Comparison of ENCODE assay signal across 8 cellular contexts in genomic region chr20:20713244-20713765, GRCh38. TPM values are rescaled to one million over a fixed set of nuclear protein-coding genes. Genes with fewer than 3 reads are reported as not detected.
DNase-seq lines count a peak whose midpoint lies in the region; ATAC-seq and TF ChIP-seq lines count a peak whose summit lies in the region.

No MANE protein-coding gene starts in this region.

- peak overlapping the region; percentile 76 for H3K4me2 ChIP-seq in parathyroid adenoma (ENCODE audit: low read length)

- no peak overlapping the region for H3K9ac ChIP-seq in parathyroid adenoma

- H2AFZ ChIP-seq in parathyroid adenoma, result peak overlapping the region; percentile 100

- H3K4me3 ChIP-seq in GM12864 (ENCODE audit: low read depth, low read length) (peak overlapping the region; percentile 96), esophagus squamous epithelium (peak overlapping the region; percentile 79 to 98 (median 96)), parathyroid adenoma (ENCODE audit: low read depth, low read length) (peak overlapping the region; percentile 69)

- ATAC-seq in HG03342 (IDR thresholded peaks at IDR 0.05; ENCODE audit: unreplicated experiment) (no peak), GM18873 (IDR thresholded peaks at IDR 0.05; ENCODE audit: low FRiP score, unreplicated experiment) (no peak)

- H3K36me3 ChIP-seq in esophagus squamous epithelium (no peaks in the 10 kb centered on the region), parathyroid adenoma (ENCODE audit: control insufficient read depth, insufficient read depth, low read length) (no peaks in the 10 kb centered on the region)

- DNase-seq in GM12864 (ENCODE audit: low read depth) (no peak), RPMI7951 (ENCODE audit: low read depth) (peak; percentile 36), esophagus squamous epithelium (lab: John Stamatoyannopoulos, UW) (no peak), DMS153 treated with DMSO at 0.1 percent for 48 hours (lab: John Stamatoyannopoulos, UW; ENCODE audit: unreplicated experiment) (no peak), occipital lobe (lab: John Stamatoyannopoulos, UW) (no peak)

- H3K27me3 ChIP-seq in esophagus squamous epithelium, result no peaks in the 10 kb centered on the region
- no peaks in the 10 kb centered on the region for H3K27me3 ChIP-seq in parathyroid adenoma (ENCODE audit: control insufficient read depth, insufficient read depth, low read length)

- no peak for TF ChIP-seq POLR2A in esophagus squamous epithelium (IDR thresholded peaks at IDR 0.05)

- H3K9me3 ChIP-seq in esophagus squamous epithelium, result no peaks in the 10 kb centered on the region
- no peaks in the 10 kb centered on the region for H3K9me3 ChIP-seq in parathyroid adenoma (ENCODE audit: control insufficient read depth, low read length)

- intact Hi-C loops in esophagus squamous epithelium (cut with DNase I), result no loop called here

- peaks cover 4% of the 10 kb centered on the region for H3K79me2 ChIP-seq in parathyroid adenoma

- TF ChIP-seq CTCF in GM12864 (IDR thresholded peaks at IDR 0.05; ENCODE audit: low read depth, low read length, missing control alignments), result no peak
- no peak for TF ChIP-seq CTCF in esophagus squamous epithelium (IDR thresholded peaks at IDR 0.05)
- TF ChIP-seq CTCF in parathyroid adenoma (IDR thresholded peaks at IDR 0.05), result no peak

- 29 to 30% methylated on average over 9 to 10 of the region's 15 CpGs for WGBS in esophagus squamous epithelium, 2 donors

- H3K4me1 ChIP-seq in esophagus squamous epithelium (peaks cover 11 to 34% (median 13%) of the 10 kb centered on the region in 3 donors), parathyroid adenoma (peaks cover 9% of the 10 kb centered on the region)

- H3K27ac ChIP-seq in esophagus squamous epithelium, result peak overlapping the region; percentile 91 to 95 (median 94)
- peak overlapping the region; percentile 82 for H3K27ac ChIP-seq in parathyroid adenoma

RNA-seq across cellular contexts. Expression of gene RALGAPA2, which starts 0.9 kb away (rescaled TPM):
- total RNA-seq in RPMI7951 (2014; rRNA removed; shearing (Covaris generic)), result 7.2 and 9.7 TPM in 2 replicates
- total RNA-seq in esophagus squamous epithelium (10 to 100 TPM; 13.3 to 29.8 (median 23.6) TPM), occipital lobe (63.9 TPM)
